In the genomic region with DNA sequence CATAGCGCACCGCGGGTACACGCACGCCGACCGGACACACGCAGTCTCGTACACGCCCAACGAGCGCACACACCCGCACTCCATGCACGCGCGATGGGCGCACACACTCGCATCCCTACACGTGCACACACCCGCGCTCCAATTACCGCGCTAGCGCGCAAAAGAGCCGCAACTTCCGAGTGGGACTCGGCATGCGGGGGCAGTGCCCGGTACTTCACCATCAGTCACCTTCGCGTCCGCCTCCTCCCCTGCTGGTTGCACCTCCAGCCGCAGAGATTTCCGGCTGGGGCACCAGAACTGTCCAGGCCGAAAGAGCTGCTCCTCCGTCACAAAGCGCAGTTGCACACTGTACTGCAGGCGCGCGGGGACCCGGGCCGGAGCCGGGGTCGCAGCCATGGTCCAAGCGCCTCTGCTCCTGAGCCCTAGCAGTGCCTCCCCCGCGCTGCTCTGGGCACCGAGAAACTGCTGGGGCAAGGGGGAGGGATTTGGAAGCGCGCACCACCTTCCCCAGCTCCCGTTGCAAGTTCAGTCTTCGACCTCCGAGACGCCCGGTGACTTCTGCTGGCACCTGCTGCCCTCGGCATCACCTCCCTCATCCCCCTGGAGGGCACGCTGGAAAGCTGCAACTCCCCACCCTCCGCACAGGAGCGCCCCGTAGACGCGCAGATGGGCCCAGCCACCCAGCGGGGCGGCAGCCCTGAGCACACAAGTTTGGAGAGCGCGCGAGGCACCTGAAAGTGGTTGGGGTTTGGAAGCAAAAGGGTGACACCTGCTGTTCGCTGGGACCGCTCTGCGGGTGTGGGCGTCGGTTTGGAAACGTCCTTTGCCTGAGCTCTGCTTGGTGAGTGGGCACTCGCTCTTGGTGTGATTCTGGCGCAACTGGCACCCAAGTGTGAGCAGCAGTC, we compare ENCODE assay signal across 1 cellular context.
TF ChIP-seq lines count a peak whose summit lies in the region.

No MANE protein-coding gene starts in this region.

TF ChIP-seq in WTC11, 78 proteins besides CTCF, POLR2A, EP300 and RAD21 (continued from another document):
- TF ChIP-seq, protein P1, sequence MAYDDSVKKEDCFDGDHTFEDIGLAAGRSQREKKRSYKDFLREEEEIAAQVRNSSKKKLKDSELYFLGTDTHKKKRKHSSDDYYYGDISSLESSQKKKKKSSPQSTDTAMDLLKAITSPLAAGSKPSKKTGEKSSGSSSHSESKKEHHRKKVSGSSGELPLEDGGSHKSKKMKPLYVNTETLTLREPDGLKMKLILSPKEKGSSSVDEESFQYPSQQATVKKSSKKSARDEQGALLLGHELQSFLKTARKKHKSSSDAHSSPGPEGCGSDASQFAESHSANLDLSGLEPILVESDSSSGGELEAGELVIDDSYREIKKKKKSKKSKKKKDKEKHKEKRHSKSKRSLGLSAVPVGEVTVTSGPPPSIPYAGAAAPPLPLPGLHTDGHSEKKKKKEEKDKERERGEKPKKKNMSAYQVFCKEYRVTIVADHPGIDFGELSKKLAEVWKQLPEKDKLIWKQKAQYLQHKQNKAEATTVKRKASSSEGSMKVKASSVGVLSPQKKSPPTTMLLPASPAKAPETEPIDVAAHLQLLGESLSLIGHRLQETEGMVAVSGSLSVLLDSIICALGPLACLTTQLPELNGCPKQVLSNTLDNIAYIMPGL (CRISPR knock-in tag; IDR thresholded peaks at IDR 0.05): peak; percentile 64
